ENCODE assay signal across 9 cellular contexts in genomic region chr15:34039180-34039486, GRCh38. TPM values are rescaled to one million over a fixed set of nuclear protein-coding genes. Genes with fewer than 3 reads are reported as not detected.
DNase-seq lines count a peak whose midpoint lies in the region; ATAC-seq, FAIRE-seq and TF ChIP-seq lines count a peak whose summit lies in the region.
"Had no signal": no experiment of that assay in that cellular context is flagged by ENCODE, and none has a peak within 500 bp of the region (broad histone marks: within the 10 kb centered on the region; RNA-seq: fewer than 3 reads in every experiment).

Gene AVEN, minus strand, starts transcription at chr15:34039204. Its CDS starts 158 bp downstream, at chr15:34039046.

- H3K27me3 ChIP-seq in astrocyte (ENCODE audit: insufficient read depth, low read length), result no peaks in the 10 kb centered on the region
- no peaks in the 10 kb centered on the region for H3K27me3 ChIP-seq in subcutaneous abdominal adipose tissue (ENCODE audit: control insufficient read depth in 5 of 5, insufficient read depth in 4 of 5, low read length in 5 of 5)

- DNase-seq in astrocyte (ENCODE audit: low read depth) (no peak), kidney (no peak)
- no peak for DNase-seq in effector CD8-positive, alpha-beta T cell (lab: John Stamatoyannopoulos, UW)

- H3K9ac ChIP-seq in astrocyte (ENCODE audit: low read length) (peak within 1 kb of the TSS; percentile 90), kidney (ENCODE audit: low read length in 2 of 2) (peak within 1 kb of the TSS; percentile 72 to 80), subcutaneous abdominal adipose tissue (ENCODE audit: low read length in 5 of 5) (peak within 1 kb of the TSS; percentile 71 to 93 (median 89))

- H3K9me3 Mint-ChIP-seq in IgD-negative memory B cell (no peaks in the 10 kb centered on the region), astrocyte (ENCODE audit: unreplicated experiment) (no peaks in the 10 kb centered on the region)

- H3K4me1 Mint-ChIP-seq in IgD-negative memory B cell (peaks cover 12 to 22% (median 12%) of the 10 kb centered on the region in 3 donors), astrocyte (ENCODE audit: low read depth, unreplicated experiment) (peaks cover 22% of the 10 kb centered on the region)

- peak within 1 kb of the TSS; percentile 89 for H3K4me2 ChIP-seq in astrocyte (ENCODE audit: low read length)

- no peaks in the 10 kb centered on the region for H3K36me3 Mint-ChIP-seq in IgD-negative memory B cell
- no peaks in the 10 kb centered on the region for H3K36me3 Mint-ChIP-seq in astrocyte (ENCODE audit: low read depth, unreplicated experiment)

- H3K27ac Mint-ChIP-seq in IgD-negative memory B cell (peak within 1 kb of the TSS; percentile 70 to 92 (median 80)), astrocyte (ENCODE audit: unreplicated experiment) (peak within 1 kb of the TSS; percentile 98)

- ATAC-seq in GM21529 (IDR thresholded peaks at IDR 0.05; ENCODE audit: unreplicated experiment) (no peak), HG03521 (IDR thresholded peaks at IDR 0.05; ENCODE audit: unreplicated experiment) (no peak), HG02970 (IDR thresholded peaks at IDR 0.05; ENCODE audit: low FRiP score, unreplicated experiment) (no peak)

- FAIRE-seq in astrocyte (lab: Jason Lieb, UNC) (no peak), kidney (lab: Jason Lieb, UNC) (no peak)
- FAIRE-seq: endometrium had no signal

- peak within 1 kb of the TSS; percentile 97 for H2AFZ ChIP-seq in astrocyte (ENCODE audit: low read depth, low read length)

- H3K79me2 ChIP-seq in astrocyte (ENCODE audit: insufficient read depth, low read length), result peaks cover 41% of the 10 kb centered on the region

- peak within 1 kb of the TSS; percentile 89 for H3K27ac ChIP-seq in astrocyte (ENCODE audit: low read depth, low read length)
- peak within 1 kb of the TSS; percentile 78 to 81 for H3K27ac ChIP-seq in kidney (ENCODE audit: low read depth in 2 of 2, low read length in 2 of 2)
- peak within 1 kb of the TSS; percentile 85 for H3K27ac ChIP-seq in subcutaneous abdominal adipose tissue (ENCODE audit: low read depth, low read length)

- H3K4me3 Mint-ChIP-seq in IgD-negative memory B cell (peak within 1 kb of the TSS; percentile 94 to 98 (median 95)), astrocyte (ENCODE audit: unreplicated experiment) (peak within 1 kb of the TSS; percentile 96)

- no peaks in the 10 kb centered on the region for H4K20me1 ChIP-seq in astrocyte (ENCODE audit: insufficient read depth, low read length)

- no peaks in the 10 kb centered on the region for H3K27me3 Mint-ChIP-seq in IgD-negative memory B cell
- H3K27me3 Mint-ChIP-seq in astrocyte (ENCODE audit: low read depth, unreplicated experiment), result no peaks in the 10 kb centered on the region

- peak within 1 kb of the TSS; percentile 95 for H3K4me3 ChIP-seq in astrocyte (ENCODE audit: insufficient read depth, low read depth, low read length)
- H3K4me3 ChIP-seq in kidney (ENCODE audit: low read length in 2 of 2), result peak within 1 kb of the TSS; percentile 78 to 94
- peak within 1 kb of the TSS; percentile 84 to 94 (median 93) for H3K4me3 ChIP-seq in subcutaneous abdominal adipose tissue (ENCODE audit: low read depth in 1 of 5, low read length in 5 of 5)

- H3K9me3 ChIP-seq in astrocyte (ENCODE audit: insufficient read depth, low read depth, low read length) (no peaks in the 10 kb centered on the region), kidney (ENCODE audit: control insufficient read depth in 1 of 2, low read length in 2 of 2) (no peaks in the 10 kb centered on the region), subcutaneous abdominal adipose tissue (ENCODE audit: control insufficient read depth in 5 of 5, low read length in 5 of 5) (no peaks in the 10 kb centered on the region)

- H3K36me3 ChIP-seq in astrocyte (ENCODE audit: insufficient read depth, low read length), result no peaks in the 10 kb centered on the region
- H3K36me3 ChIP-seq in kidney (ENCODE audit: control insufficient read depth in 1 of 2, insufficient read depth in 2 of 2, low read length in 2 of 2), result no peaks in the 10 kb centered on the region
- no peaks in the 10 kb centered on the region for H3K36me3 ChIP-seq in subcutaneous abdominal adipose tissue (ENCODE audit: control insufficient read depth in 5 of 5, insufficient read depth in 5 of 5, low read length in 5 of 5)

- intact Hi-C loops in kidney (cut with DNase I), result no loop called here

- no peak for TF ChIP-seq CTCF in astrocyte (IDR thresholded peaks at IDR 0.05; ENCODE audit: insufficient read depth, low read depth, low read length)
- TF ChIP-seq CTCF in kidney (IDR thresholded peaks at IDR 0.05; ENCODE audit: borderline replicate concordance, extremely low read depth, insufficient read depth), result no peak

- H3K4me1 ChIP-seq in astrocyte (ENCODE audit: insufficient read depth, low read length) (peaks cover 15% of the 10 kb centered on the region), kidney (ENCODE audit: control insufficient read depth in 1 of 2, insufficient read depth in 1 of 2, low read depth in 1 of 2, low read length in 2 of 2) (peaks cover 4 to 23% of the 10 kb centered on the region in 2 donors), subcutaneous abdominal adipose tissue (ENCODE audit: control insufficient read depth in 5 of 5, insufficient read depth in 5 of 5, low read length in 5 of 5) (peaks cover 5 to 15% (median 12%) of the 10 kb centered on the region in 5 donors)

RNA-seq across cellular contexts. Expression of gene AVEN, which starts in this region (rescaled TPM):
- polyA plus RNA-seq in IgD-negative memory B cell, result 2.4 TPM
- 33.7 and 34.1 TPM in 2 replicates for total RNA-seq in astrocyte
- 7.1 TPM for total RNA-seq in kidney
- polyA plus RNA-seq in kidney (ENCODE audit: insufficient read depth, low read depth, low replicate concordance), result 6.4 TPM
